Comparison of ENCODE assay signal across 9 cellular contexts in the genomic region with DNA sequence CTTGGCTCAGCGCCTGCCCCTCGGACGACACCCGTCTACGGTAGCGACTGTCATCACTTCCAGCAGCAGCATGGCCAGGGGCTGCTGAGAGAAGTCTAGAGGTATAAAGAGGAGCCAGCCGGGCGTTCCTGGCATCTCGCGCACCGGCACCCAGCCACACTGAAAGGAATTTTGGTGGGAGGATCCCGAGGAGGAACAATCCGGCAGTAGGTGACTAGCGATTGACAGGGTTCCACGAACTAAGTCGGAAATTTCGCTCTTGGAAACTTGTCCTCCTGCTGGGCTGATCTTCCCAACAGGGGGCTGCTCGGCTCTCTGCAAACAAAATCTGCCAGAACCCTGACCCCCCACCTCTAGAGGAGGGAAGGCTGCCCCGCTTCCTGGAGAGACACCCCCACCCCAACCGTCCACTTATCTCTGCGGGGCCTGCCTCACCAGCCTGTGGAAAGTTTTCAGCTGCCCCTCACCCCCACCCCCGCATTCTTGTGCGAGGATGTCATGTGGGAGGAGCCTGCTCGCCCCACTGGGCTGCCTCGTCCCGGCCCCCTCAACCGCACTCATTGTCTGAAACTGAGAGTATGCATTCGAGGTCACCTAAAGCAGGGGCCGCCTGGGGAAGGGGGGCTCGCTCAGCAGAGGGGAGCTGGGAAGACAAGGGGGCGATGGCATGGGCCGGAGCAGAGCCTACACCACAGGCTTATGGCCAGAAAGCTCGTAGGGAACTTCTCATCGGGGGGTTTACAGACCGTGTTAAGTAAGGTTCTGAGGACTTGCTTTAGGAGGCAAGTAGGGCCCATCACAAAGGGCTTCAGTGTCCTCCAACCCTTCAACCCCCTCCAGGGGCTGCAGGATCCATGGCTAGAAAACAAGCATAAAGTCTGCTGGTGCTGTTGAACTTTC. TPM values are rescaled to one million over a fixed set of nuclear protein-coding genes. Genes with fewer than 3 reads are reported as not detected.
DNase-seq lines count a peak whose midpoint lies in the region; ATAC-seq and TF ChIP-seq lines count a peak whose summit lies in the region.
"Had no signal": no experiment of that assay in that cellular context is flagged by ENCODE, and none has a peak within 500 bp of the region (broad histone marks: within the 10 kb centered on the region; RNA-seq: fewer than 3 reads in every experiment).

No MANE protein-coding gene starts in this region.

- WGBS in esophagus, 2 donors: 18 to 39% methylated on average over 35 of the region's 35 CpGs

- CTCF ChIA-PET in Caco-2 (lab: Charles Lee): interaction anchor here (1.9 kb wide), 1 partner anchor 64 kb away, joined by 6 read pairs; no protein-coding TSS in a partner anchor
- CTCF ChIA-PET in activated CD4-positive, alpha-beta memory T cell treated with anti-CD3 and anti-CD28 coated beads, Interleukin-2, amount 10 ng/mL, durations not matched to agents 7 days and 5 days (lab: Charles Lee): no interaction called here

- intact Hi-C loops in Caco-2 (cut with micrococcal nuclease; ENCODE audit: unreplicated experiment): loop anchor here (2.0 kb wide), 1 partner anchor 37 kb away; no protein-coding TSS in a partner anchor

- H3K4me3 Mint-ChIP-seq in Caco-2 (ENCODE audit: unreplicated experiment) (peak overlapping the region; percentile 72), nephron (peak overlapping the region; percentile 64 to 77 (median 66))
- no peak overlapping the region for H3K4me3 Mint-ChIP-seq in activated CD4-positive, alpha-beta memory T cell treated with anti-CD3 and anti-CD28 coated beads, Interleukin-2, amount 10 ng/mL, durations not matched to agents 7 days and 5 days
- H3K4me3 Mint-ChIP-seq: central memory CD8-positive, alpha-beta T cell had no signal

- H3K36me3 ChIP-seq in Caco-2 (ENCODE audit: control insufficient read depth, insufficient read depth, low read length) (peaks cover 4% of the 10 kb centered on the region), esophagus (ENCODE audit: control insufficient read depth in 2 of 2, insufficient read depth in 2 of 2, low read length in 1 of 2) (peaks cover 10 to 46% of the 10 kb centered on the region in 2 donors)

- DNase-seq in Caco-2 (peak; percentile 91 to 92), OCI-M1 (lab: John Stamatoyannopoulos, UW) (peak; percentile 64), SKM-1 treated with dmso at 0.1 percent for 144 hours (lab: John Stamatoyannopoulos, UW; ENCODE audit: unreplicated experiment) (no peak), NCI-H1694 treated with DMSO at 0.1 percent for 48 hours (lab: John Stamatoyannopoulos, UW) (no peak)
- DNase-seq in activated CD4-positive, alpha-beta memory T cell treated with anti-CD3 and anti-CD28 coated beads, Interleukin-2, amount 10 ng/mL, durations not matched to agents 7 days and 5 days: no peak

- H3K27ac Mint-ChIP-seq in Caco-2 (ENCODE audit: unreplicated experiment): peak overlapping the region; percentile 96
- peak overlapping the region; percentile 97 to 99 (median 98) for H3K27ac Mint-ChIP-seq in nephron
- no peak overlapping the region for H3K27ac Mint-ChIP-seq in activated CD4-positive, alpha-beta memory T cell treated with anti-CD3 and anti-CD28 coated beads, Interleukin-2, amount 10 ng/mL, durations not matched to agents 7 days and 5 days

- TF ChIP-seq CTCF in Caco-2 (IDR thresholded peaks at IDR 0.05; ENCODE audit: insufficient read depth in 1 of 2, low read depth in 1 of 2, low read length in 1 of 2, severe bottlenecking in 1 of 2, unreplicated experiment in 1 of 2): no peak
- TF ChIP-seq CTCF in nephron (IDR thresholded peaks at IDR 0.05; ENCODE audit: unreplicated experiment in 3 of 3): peak in 1 of 3 experiments; percentile 19

- BruUV-seq in Caco-2 (replicated peaks; lab: Mats Ljungman, UMichigan): TSS peak; percentile 34

- H3K4me1 Mint-ChIP-seq in Caco-2 (ENCODE audit: low read depth, unreplicated experiment) (peaks cover 31% of the 10 kb centered on the region), nephron (peaks cover 43% of the 10 kb centered on the region)
- H3K4me1 Mint-ChIP-seq in activated CD4-positive, alpha-beta memory T cell treated with anti-CD3 and anti-CD28 coated beads, Interleukin-2, amount 10 ng/mL, durations not matched to agents 7 days and 5 days: no peaks in the 10 kb centered on the region

- POLR2A ChIA-PET in Caco-2 (lab: Charles Lee): interaction anchor here (0.8 to 2.0 kb wide), 3 partner anchors 9 to 25 kb away, joined by 3 to 7 read pairs (median 4); partner anchors contain the start of gene EPHA2
- POLR2A ChIA-PET in activated CD4-positive, alpha-beta memory T cell treated with anti-CD3 and anti-CD28 coated beads, Interleukin-2, amount 10 ng/mL, durations not matched to agents 7 days and 5 days (lab: Charles Lee): no interaction called here

- no peaks in the 10 kb centered on the region for H3K9me3 ChIP-seq in Caco-2
- H3K9me3 ChIP-seq in esophagus (ENCODE audit: control insufficient read depth in 2 of 2, insufficient read depth in 1 of 2, low read depth in 1 of 2, low read length in 1 of 2): peaks cover 0 to 3% of the 10 kb centered on the region in 2 donors

- H3K27me3 ChIP-seq in Caco-2 (replicated peaks; ENCODE audit: control insufficient read depth, insufficient read depth, low read length): no peaks in the 10 kb centered on the region
- no peaks in the 10 kb centered on the region for H3K27me3 ChIP-seq in esophagus (ENCODE audit: control insufficient read depth in 1 of 2, insufficient read depth in 2 of 2, low read length in 2 of 2)

- H3K4me3 ChIP-seq in Caco-2 (ENCODE audit: low read depth, low read length): no peak overlapping the region
- H3K4me3 ChIP-seq in esophagus (ENCODE audit: low read depth in 1 of 2, low read length in 2 of 2): peak overlapping the region; percentile 27 to 40

- H3K27me3 Mint-ChIP-seq in Caco-2 (ENCODE audit: insufficient read depth, unreplicated experiment) (no peaks in the 10 kb centered on the region), nephron (ENCODE audit: low read depth) (no peaks in the 10 kb centered on the region)
- peaks cover 7% of the 10 kb centered on the region for H3K27me3 Mint-ChIP-seq in activated CD4-positive, alpha-beta memory T cell treated with anti-CD3 and anti-CD28 coated beads, Interleukin-2, amount 10 ng/mL, durations not matched to agents 7 days and 5 days
- H3K27me3 Mint-ChIP-seq: central memory CD8-positive, alpha-beta T cell had no signal

- ATAC-seq in HG02852 (IDR thresholded peaks at IDR 0.05; ENCODE audit: unreplicated experiment): no peak

- no peaks in the 10 kb centered on the region for H3K9me3 Mint-ChIP-seq in Caco-2 (ENCODE audit: unreplicated experiment)
- H3K9me3 Mint-ChIP-seq in nephron: no peaks in the 10 kb centered on the region
- no peaks in the 10 kb centered on the region for H3K9me3 Mint-ChIP-seq in activated CD4-positive, alpha-beta memory T cell treated with anti-CD3 and anti-CD28 coated beads, Interleukin-2, amount 10 ng/mL, durations not matched to agents 7 days and 5 days
- H3K9me3 Mint-ChIP-seq: central memory CD8-positive, alpha-beta T cell had no signal

- H3K36me3 Mint-ChIP-seq in Caco-2 (ENCODE audit: insufficient read depth, unreplicated experiment) (peaks cover 90% of the 10 kb centered on the region), nephron (ENCODE audit: low read depth) (peaks cover 21% of the 10 kb centered on the region)
- H3K36me3 Mint-ChIP-seq in activated CD4-positive, alpha-beta memory T cell treated with anti-CD3 and anti-CD28 coated beads, Interleukin-2, amount 10 ng/mL, durations not matched to agents 7 days and 5 days (ENCODE audit: low read depth): no peaks in the 10 kb centered on the region

- H3K4me1 ChIP-seq in Caco-2 (peaks cover 75% of the 10 kb centered on the region), esophagus (ENCODE audit: control insufficient read depth in 2 of 2, insufficient read depth in 2 of 2, low read length in 1 of 2) (peaks cover 20 to 52% of the 10 kb centered on the region in 2 donors)

- peak overlapping the region; percentile 88 to 94 for H3K27ac ChIP-seq in esophagus (ENCODE audit: low read depth in 2 of 2, low read length in 1 of 2)

RNA-seq across cellular contexts. Expression of gene EPHA2, which starts 9.6 kb away (rescaled TPM):
- total RNA-seq in Caco-2 (2022): 31.2 and 37.8 TPM in 2 replicates
- polyA plus RNA-seq in esophagus: 100 to 1,000 TPM; 111 to 133 TPM
- not detected for total RNA-seq in activated CD4-positive, alpha-beta memory T cell treated with anti-CD3 and anti-CD28 coated beads, Interleukin-2, amount 10 ng/mL, durations not matched to agents 7 days and 5 days

Comparison
In these comparisons a context has a peak if more than half of its experiments do, and no peak if none do; other contexts are left out.
1. DNase-seq: peak in Caco-2 (2 of 2) and OCI-M1 (single experiment); none in SKM-1 treated with dmso at 0.1 percent for 144 hours (single experiment), activated CD4-positive, alpha-beta memory T cell treated with anti-CD3 and anti-CD28 coated beads, Interleukin-2, amount 10 ng/mL, durations not matched to agents 7 days and 5 days (single experiment) and NCI-H1694 treated with DMSO at 0.1 percent for 48 hours (single experiment).
2. RNA of gene EPHA2, which starts 9.6 kb away (total RNA-seq): 31.2 to 37.8 TPM in Caco-2; not detected in activated CD4-positive, alpha-beta memory T cell treated with anti-CD3 and anti-CD28 coated beads, Interleukin-2, amount 10 ng/mL, durations not matched to agents 7 days and 5 days; every median in the first group is over 10 times any median in the second.